19 cellular contexts compared by ENCODE assay signal in genomic region chr11:118319031-118319814, GRCh38. TPM values are rescaled to one million over a fixed set of nuclear protein-coding genes. Genes with fewer than 3 reads are reported as not detected.
A peak's percentile ranks its signal among the peaks of the same experiment; 100 is the strongest.
DNase-seq lines count a peak whose midpoint lies in the region; ATAC-seq and TF ChIP-seq lines count a peak whose summit lies in the region.
"Had no signal": no experiment of that assay in that cellular context is flagged by ENCODE, and none has a peak within 500 bp of the region (broad histone marks: within the 10 kb centered on the region; RNA-seq: fewer than 3 reads in every experiment).

No MANE protein-coding gene starts in this region.

- no peak overlapping the region for H3K18ac ChIP-seq in neuronal stem cell (ENCODE audit: low read length)

- H3K36me3 Mint-ChIP-seq in T-helper 1 cell treated with Interleukin-12 subunit alpha and Interleukin-12 subunit beta and Interleukin-4 antibody, amounts not matched to agents 30 μg/mL and 1 μg/mL, for 36 hours (ENCODE audit: low read depth), result peaks cover 39% of the 10 kb centered on the region
- peaks cover 53% of the 10 kb centered on the region for H3K36me3 Mint-ChIP-seq in activated CD8-positive, alpha-beta T cell treated with anti-CD3 and anti-CD28 coated beads, Interleukin-2, amount 10 ng/mL, durations not matched to agents 7 days and 5 days (ENCODE audit: low read depth)

- intact Hi-C loops in sigmoid colon (cut with DNase I), result no loop called here

- H2BK5ac ChIP-seq in neuronal stem cell (ENCODE audit: low read length), result no peak overlapping the region

- no peak overlapping the region for H3K4ac ChIP-seq in neuronal stem cell (ENCODE audit: low read length)

- no peaks in the 10 kb centered on the region for H3K36me3 ChIP-seq in neuronal stem cell (replicated peaks in 1 of 2; ENCODE audit: control insufficient read depth in 2 of 2, insufficient read depth in 2 of 2, low read length in 2 of 2)
- H3K36me3 ChIP-seq in sigmoid colon, result no peaks in the 10 kb centered on the region
- H3K36me3 ChIP-seq: heart right ventricle, prostate gland, suprapubic skin had no signal

- CTCF ChIA-PET in activated CD8-positive, alpha-beta T cell treated with anti-CD3 and anti-CD28 coated beads, Interleukin-2, amount 10 ng/mL, durations not matched to agents 7 days and 5 days (lab: Charles Lee), result interaction anchor here (1.7 kb wide), 1 partner anchor 24 kb away, joined by 5 read pairs; no protein-coding TSS in a partner anchor

- no peak overlapping the region for H4K8ac ChIP-seq in neuronal stem cell (ENCODE audit: low read depth, low read length)

- DNase-seq in T-helper 1 cell (no peak), MV-4-11 (lab: John Stamatoyannopoulos, UW) (peak; percentile 95), neuronal stem cell (ENCODE audit: low spot score) (no peak), COLO668 (lab: John Stamatoyannopoulos, UW; ENCODE audit: unreplicated experiment) (no peak), sigmoid colon (no peak), NCI-H345 (lab: John Stamatoyannopoulos, UW) (no peak)
- no peak for DNase-seq in activated CD8-positive, alpha-beta T cell treated with anti-CD3 and anti-CD28 coated beads, Interleukin-2, amount 10 ng/mL, durations not matched to agents 7 days and 5 days
- DNase-seq: activated CD8-positive, alpha-beta memory T cell treated with anti-CD3 and anti-CD28 coated beads, Interleukin-2, amount 50 U/mL, for 48 hours; heart right ventricle; NCI-H1105; NCI-H526 treated with DMSO at 0.1 percent for 48 hours had no signal

- H3K27ac Mint-ChIP-seq in T-helper 1 cell treated with Interleukin-12 subunit alpha and Interleukin-12 subunit beta and Interleukin-4 antibody, amounts not matched to agents 30 μg/mL and 1 μg/mL, for 36 hours, result peak overlapping the region; percentile 52
- peak overlapping the region; percentile 43 for H3K27ac Mint-ChIP-seq in activated CD8-positive, alpha-beta T cell treated with anti-CD3 and anti-CD28 coated beads, Interleukin-2, amount 10 ng/mL, durations not matched to agents 7 days and 5 days

- TF ChIP-seq POLR2A in sigmoid colon (IDR thresholded peaks at IDR 0.05), result no peak

- H3K9me3 Mint-ChIP-seq in T-helper 1 cell treated with Interleukin-12 subunit alpha and Interleukin-12 subunit beta and Interleukin-4 antibody, amounts not matched to agents 30 μg/mL and 1 μg/mL, for 36 hours, result peaks cover 3% of the 10 kb centered on the region
- no peaks in the 10 kb centered on the region for H3K9me3 Mint-ChIP-seq in activated CD8-positive, alpha-beta T cell treated with anti-CD3 and anti-CD28 coated beads, Interleukin-2, amount 10 ng/mL, durations not matched to agents 7 days and 5 days (ENCODE audit: insufficient read depth)

- H3K27me3 ChIP-seq in neuronal stem cell (ENCODE audit: control insufficient read depth in 3 of 3, insufficient read depth in 3 of 3, low read depth in 1 of 3, low read length in 3 of 3), result peaks cover 0 to 11% (median 0%) of the 10 kb centered on the region in 3 experiments
- peaks cover 0 to 36% (median 8%) of the 10 kb centered on the region in 3 donors for H3K27me3 ChIP-seq in sigmoid colon

- no peaks in the 10 kb centered on the region for H3K79me1 ChIP-seq in neuronal stem cell (ENCODE audit: low read depth, low read length)

- H2AFZ ChIP-seq in neuronal stem cell (ENCODE audit: low read length), result no peak overlapping the region

- peaks cover 57% of the 10 kb centered on the region for H3K4me1 Mint-ChIP-seq in T-helper 1 cell treated with Interleukin-12 subunit alpha and Interleukin-12 subunit beta and Interleukin-4 antibody, amounts not matched to agents 30 μg/mL and 1 μg/mL, for 36 hours (ENCODE audit: low read depth)
- H3K4me1 Mint-ChIP-seq in activated CD8-positive, alpha-beta T cell treated with anti-CD3 and anti-CD28 coated beads, Interleukin-2, amount 10 ng/mL, durations not matched to agents 7 days and 5 days (ENCODE audit: low read depth), result peaks cover 74% of the 10 kb centered on the region

- H3K4me3 ChIP-seq in neuronal stem cell (ENCODE audit: low read length in 2 of 2) (no peak overlapping the region), sigmoid colon (no peak overlapping the region)
- H3K4me3 ChIP-seq: heart right ventricle, prostate gland, SK-N-MC, suprapubic skin had no signal

- H3K27ac ChIP-seq in neuronal stem cell (replicated peaks; ENCODE audit: low read length) (no peak overlapping the region), sigmoid colon (no peak overlapping the region)
- H3K27ac ChIP-seq: 22Rv1, prostate gland, SK-N-MC, suprapubic skin had no signal

- H3K14ac ChIP-seq in neuronal stem cell (ENCODE audit: low read length), result no peak overlapping the region

- H3K4me1 ChIP-seq in neuronal stem cell (ENCODE audit: control insufficient read depth in 2 of 2, insufficient read depth in 1 of 2, low read depth in 1 of 2, low read length in 2 of 2) (peaks cover 0 to 18% of the 10 kb centered on the region in 2 donors), sigmoid colon (peaks cover 0 to 17% (median 4%) of the 10 kb centered on the region in 4 donors)

- H3K27me3 Mint-ChIP-seq in T-helper 1 cell treated with Interleukin-12 subunit alpha and Interleukin-12 subunit beta and Interleukin-4 antibody, amounts not matched to agents 30 μg/mL and 1 μg/mL, for 36 hours (ENCODE audit: low read depth), result no peaks in the 10 kb centered on the region
- H3K27me3 Mint-ChIP-seq in activated CD8-positive, alpha-beta T cell treated with anti-CD3 and anti-CD28 coated beads, Interleukin-2, amount 10 ng/mL, durations not matched to agents 7 days and 5 days (ENCODE audit: low read depth), result no peaks in the 10 kb centered on the region

- H2BK15ac ChIP-seq in neuronal stem cell (ENCODE audit: low read length), result no peak overlapping the region

- WGBS in neuronal stem cell (ENCODE audit: extremely low coverage in 2 of 2, insufficient read length in 2 of 2, insufficient replicate concordance in 1 of 2), 2 donors, result no CpG with 5 or more reads among the region's 4 CpGs
- WGBS in sigmoid colon, 2 donors, result 69 to 77% methylated on average over 4 of the region's 4 CpGs

- no peak overlapping the region for H2BK120ac ChIP-seq in neuronal stem cell (ENCODE audit: low read depth, low read length)

- no peak for TF ChIP-seq EP300 in sigmoid colon (IDR thresholded peaks at IDR 0.05)

- no peak overlapping the region for H3K4me2 ChIP-seq in neuronal stem cell (ENCODE audit: insufficient read depth, low read length, poor library complexity, severe bottlenecking)

- no peak overlapping the region for H3K23ac ChIP-seq in neuronal stem cell (ENCODE audit: low read depth, low read length, poor library complexity)

- peaks cover 0 to 4% of the 10 kb centered on the region in 2 donors for H3K9me3 ChIP-seq in neuronal stem cell (replicated peaks in 1 of 2; ENCODE audit: control insufficient read depth in 2 of 2, insufficient read depth in 1 of 2, low read depth in 1 of 2, low read length in 2 of 2)
- H3K9me3 ChIP-seq in sigmoid colon, result no peaks in the 10 kb centered on the region
- H3K9me3 ChIP-seq: heart right ventricle, prostate gland, suprapubic skin had no signal

- ATAC-seq in activated CD8-positive, alpha-beta T cell treated with anti-CD3 and anti-CD28 coated beads, Interleukin-2, amount 10 ng/mL, durations not matched to agents 7 days and 5 days, result no peak

- POLR2A ChIA-PET in activated CD8-positive, alpha-beta T cell treated with anti-CD3 and anti-CD28 coated beads, Interleukin-2, amount 10 ng/mL, durations not matched to agents 7 days and 5 days (lab: Charles Lee), result no interaction called here

- TF ChIP-seq CTCF in sigmoid colon (IDR thresholded peaks at IDR 0.05), result no peak

- no peak overlapping the region for H2AK5ac ChIP-seq in neuronal stem cell (ENCODE audit: low read depth, low read length)

- H4K91ac ChIP-seq in neuronal stem cell (ENCODE audit: low read depth, low read length, poor library complexity), result no peak overlapping the region

- peak overlapping the region; percentile 51 for H2BK12ac ChIP-seq in neuronal stem cell (ENCODE audit: low read length)

- H3K4me3 Mint-ChIP-seq in T-helper 1 cell treated with Interleukin-12 subunit alpha and Interleukin-12 subunit beta and Interleukin-4 antibody, amounts not matched to agents 30 μg/mL and 1 μg/mL, for 36 hours, result no peak overlapping the region
- no peak overlapping the region for H3K4me3 Mint-ChIP-seq in activated CD8-positive, alpha-beta T cell treated with anti-CD3 and anti-CD28 coated beads, Interleukin-2, amount 10 ng/mL, durations not matched to agents 7 days and 5 days

- no peak overlapping the region for H3K9ac ChIP-seq in neuronal stem cell (ENCODE audit: low read depth, low read length, poor library complexity)

RNA-seq across cellular contexts. Expression of gene CD3E, which starts 14.7 kb away (rescaled TPM):
- total RNA-seq in activated CD8-positive, alpha-beta T cell treated with anti-CD3 and anti-CD28 coated beads, Interleukin-2, amount 10 ng/mL, durations not matched to agents 7 days and 5 days, result 100 to 1,000 TPM; 515 to 530 TPM
- not detected for polyA plus RNA-seq in neuronal stem cell (2013, experiment 1 of 2)
- polyA plus RNA-seq in neuronal stem cell (2013, experiment 2 of 2), result not detected
- under 1 TPM in 2 of 4 donors, not detected in 2; 0.28 to 0.36 TPM for total RNA-seq in sigmoid colon
- 10 to 100 TPM in 1 of 3 donors, 1 to 10 TPM in 1, under 1 TPM in 1; 0.92 to 42.3 (median 1.2) TPM for polyA plus RNA-seq in sigmoid colon
- total RNA-seq: Daoy, endothelial cell of umbilical vein, lung microvascular endothelial cell had no signal
- polyA plus RNA-seq: endothelial cell of umbilical vein had no signal

RNA-seq across cellular contexts. Expression of gene CD3D, which starts 23.3 kb away (rescaled TPM):
- 100 to 1,000 TPM; 541 to 588 TPM for total RNA-seq in activated CD8-positive, alpha-beta T cell treated with anti-CD3 and anti-CD28 coated beads, Interleukin-2, amount 10 ng/mL, durations not matched to agents 7 days and 5 days
- not detected for polyA plus RNA-seq in neuronal stem cell (2013, experiment 1 of 2)
- not detected for polyA plus RNA-seq in neuronal stem cell (2013, experiment 2 of 2)
- 1 to 10 TPM in 2 of 4 donors, not detected in 2; 1.4 to 1.7 TPM for total RNA-seq in sigmoid colon
- 10 to 100 TPM in 1 of 3 donors, 1 to 10 TPM in 1, not detected in 1; 2.5 to 57.0 TPM for polyA plus RNA-seq in sigmoid colon
- total RNA-seq: endothelial cell of umbilical vein, lung microvascular endothelial cell had no signal
- polyA plus RNA-seq: endothelial cell of umbilical vein had no signal

RNA-seq across cellular contexts. Expression of gene CD3G, which starts 24.9 kb away (rescaled TPM):
- 100 to 1,000 TPM; 227 to 232 TPM for total RNA-seq in activated CD8-positive, alpha-beta T cell treated with anti-CD3 and anti-CD28 coated beads, Interleukin-2, amount 10 ng/mL, durations not matched to agents 7 days and 5 days
- not detected for polyA plus RNA-seq in neuronal stem cell (2013, experiment 1 of 2)
- not detected for polyA plus RNA-seq in neuronal stem cell (2013, experiment 2 of 2)
- 1 to 10 TPM in 1 of 4 donors, under 1 TPM in 2, not detected in 1; 0.66 to 3.5 (median 0.71) TPM for total RNA-seq in sigmoid colon
- polyA plus RNA-seq in sigmoid colon, result 1 to 10 TPM in 1 of 3 donors, not detected in 2; 7.8 TPM
- total RNA-seq: Daoy, endothelial cell of umbilical vein, lung microvascular endothelial cell had no signal
- polyA plus RNA-seq: endothelial cell of umbilical vein had no signal

RNA-seq across cellular contexts. Expression of gene UBE4A, which starts 40.2 kb away (rescaled TPM):
- total RNA-seq in activated CD8-positive, alpha-beta T cell treated with anti-CD3 and anti-CD28 coated beads, Interleukin-2, amount 10 ng/mL, durations not matched to agents 7 days and 5 days, result 10 to 100 TPM; 38.5 to 39.8 TPM
- 14.9 TPM for polyA plus RNA-seq in neuronal stem cell (2013, experiment 1 of 2)
- polyA plus RNA-seq in neuronal stem cell (2013, experiment 2 of 2), result 15.7 TPM
- total RNA-seq in sigmoid colon, result 10 to 100 TPM; 33.8 to 37.4 (median 36.4) TPM
- 10 to 100 TPM in 1 of 3 donors, 1 to 10 TPM in 2; 2.1 to 15.7 (median 2.4) TPM for polyA plus RNA-seq in sigmoid colon

RNA-seq across cellular contexts. Expression of gene MPZL2, which starts 55.1 kb away (rescaled TPM):
- total RNA-seq in activated CD8-positive, alpha-beta T cell treated with anti-CD3 and anti-CD28 coated beads, Interleukin-2, amount 10 ng/mL, durations not matched to agents 7 days and 5 days, result 10 to 100 TPM; 11.7 to 12.2 TPM
- 0.38 TPM for polyA plus RNA-seq in neuronal stem cell (2013, experiment 1 of 2)
- polyA plus RNA-seq in neuronal stem cell (2013, experiment 2 of 2), result 0.32 TPM
- total RNA-seq in sigmoid colon, result 10 to 100 TPM in 1 of 4 donors, 1 to 10 TPM in 3; 7.7 to 12.8 (median 8.3) TPM
- 10 to 100 TPM in 2 of 3 donors, 1 to 10 TPM in 1; 9.6 to 27.6 (median 13.9) TPM for polyA plus RNA-seq in sigmoid colon

Comparison
In these comparisons a context has a peak if more than half of its experiments do, and no peak if none do; other contexts are left out.
1. RNA of gene CD3E, which starts 14.7 kb away (total RNA-seq): 515 to 530 TPM in activated CD8-positive, alpha-beta T cell treated with anti-CD3 and anti-CD28 coated beads, Interleukin-2, amount 10 ng/mL, durations not matched to agents 7 days and 5 days; 0.28 to 0.36 TPM in sigmoid colon; every median in the first group is over 100 times any median in the second.
2. RNA of gene CD3D, which starts 23.3 kb away (total RNA-seq): 541 to 588 TPM in activated CD8-positive, alpha-beta T cell treated with anti-CD3 and anti-CD28 coated beads, Interleukin-2, amount 10 ng/mL, durations not matched to agents 7 days and 5 days; 1.4 to 1.7 TPM in sigmoid colon; every median in the first group is over 100 times any median in the second.
3. RNA of gene CD3G, which starts 24.9 kb away (total RNA-seq): 227 to 232 TPM in activated CD8-positive, alpha-beta T cell treated with anti-CD3 and anti-CD28 coated beads, Interleukin-2, amount 10 ng/mL, durations not matched to agents 7 days and 5 days; 0.66 to 3.5 TPM in sigmoid colon; every median in the first group is over 10 times any median in the second.